ENCODE assay signal across 8 cellular contexts in genomic region chr2:149329068-149329467, GRCh38. TPM values are rescaled to one million over a fixed set of nuclear protein-coding genes. Genes with fewer than 3 reads are reported as not detected.
A peak's percentile ranks its signal among the peaks of the same experiment; 100 is the strongest.
DNase-seq lines count a peak whose midpoint lies in the region; ATAC-seq and TF ChIP-seq lines count a peak whose summit lies in the region.

No MANE protein-coding gene starts in this region.

- peaks cover 12% of the 10 kb centered on the region for H3K4me1 Mint-ChIP-seq in osteocyte (ENCODE audit: unreplicated experiment)

- no peaks in the 10 kb centered on the region for H3K27me3 Mint-ChIP-seq in osteocyte (ENCODE audit: unreplicated experiment)

- TF ChIP-seq CTCF in GM10266 (IDR thresholded peaks at IDR 0.05; ENCODE audit: control insufficient read depth, insufficient read depth, low read depth, missing control alignments) = no peak
- peak; percentile 64 for TF ChIP-seq CTCF in NB4 (IDR thresholded peaks at IDR 0.05; ENCODE audit: low read depth, low read length)
- TF ChIP-seq CTCF in osteocyte (IDR thresholded peaks at IDR 0.05) = peak; percentile 31

- ATAC-seq in HG02981 (IDR thresholded peaks at IDR 0.05; ENCODE audit: unreplicated experiment) (no peak), GM18511 (IDR thresholded peaks at IDR 0.05; ENCODE audit: unreplicated experiment) (no peak), GM21723 (IDR thresholded peaks at IDR 0.05; ENCODE audit: unreplicated experiment) (no peak), HG03521 (IDR thresholded peaks at IDR 0.05; ENCODE audit: unreplicated experiment) (no peak)

- no peak for TF ChIP-seq POLR2A in NB4 (IDR thresholded peaks at IDR 0.05; ENCODE audit: extremely low read depth, insufficient read length)

- peak overlapping the region; percentile 86 for H3K4me3 Mint-ChIP-seq in osteocyte (ENCODE audit: unreplicated experiment)

- no peaks in the 10 kb centered on the region for H3K36me3 Mint-ChIP-seq in osteocyte (ENCODE audit: unreplicated experiment)

- H3K27ac Mint-ChIP-seq in osteocyte (ENCODE audit: unreplicated experiment) = no peak overlapping the region

- DNase-seq in GM10266 (ENCODE audit: extremely low spot score) (peak; percentile 37), NB4 (ENCODE audit: low read depth) (peak; percentile 71), dermis blood vessel endothelial cell (peak; percentile 28), osteocyte (ENCODE audit: extremely low spot score, unreplicated experiment) (no peak)

- peak overlapping the region; percentile 63 for H3K4me3 ChIP-seq in NB4 (ENCODE audit: low read depth, low read length)

- peaks cover 4% of the 10 kb centered on the region for H3K9me3 Mint-ChIP-seq in osteocyte (ENCODE audit: unreplicated experiment)

RNA-seq across cellular contexts. Expression of gene LYPD6, which starts 1.3 kb away (rescaled TPM):
- 9.4 and 14.1 TPM in 2 replicates for total RNA-seq in dermis blood vessel endothelial cell
- total RNA-seq in osteocyte = 1.8 and 2.1 TPM in 2 replicates
